In the genomic region with DNA sequence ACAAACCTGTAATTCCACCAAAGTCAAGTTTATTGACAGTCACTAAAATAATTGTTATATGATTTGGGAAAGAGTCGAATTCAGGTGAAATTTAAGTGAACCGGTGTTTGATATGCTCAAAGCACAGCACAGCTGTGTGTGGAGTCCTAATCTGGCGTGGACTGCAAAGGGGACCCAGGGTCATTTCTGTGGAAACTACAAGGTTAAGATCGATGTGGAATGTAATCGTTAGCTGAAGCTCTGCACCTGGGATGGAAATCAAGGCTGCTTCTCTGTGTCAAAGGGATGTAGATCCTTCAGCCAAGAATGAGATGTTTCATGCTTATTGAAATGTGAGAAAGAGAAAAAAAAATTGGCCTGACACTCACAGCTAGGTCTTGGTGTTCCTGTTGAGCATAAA, we compare ENCODE assay signal across 20 cellular contexts. TPM values are rescaled to one million over a fixed set of nuclear protein-coding genes. Genes with fewer than 3 reads are reported as not detected.
DNase-seq lines count a peak whose midpoint lies in the region; ATAC-seq and TF ChIP-seq lines count a peak whose summit lies in the region.
"Had no signal": no experiment of that assay in that cellular context is flagged by ENCODE, and none has a peak within 500 bp of the region (broad histone marks: within the 10 kb centered on the region; RNA-seq: fewer than 3 reads in every experiment).

No MANE protein-coding gene starts in this region.

- H3K4me2 ChIP-seq in GM23338, result no peak overlapping the region
- H3K4me2 ChIP-seq: A549, SK-N-SH had no signal

- no peaks in the 10 kb centered on the region for H3K9me3 Mint-ChIP-seq in activated CD4-positive, alpha-beta T cell treated with anti-CD3 and anti-CD28 coated beads for 36 hours (ENCODE audit: low read depth)
- H3K9me3 Mint-ChIP-seq in GM23338 (no peaks in the 10 kb centered on the region; the same call in 1 of the 3 replicates), nephron progenitor cell (no peaks in the 10 kb centered on the region)
- no peaks in the 10 kb centered on the region for H3K9me3 Mint-ChIP-seq in activated naive CD8-positive, alpha-beta T cell treated with anti-CD3 and anti-CD28 coated beads, Interleukin-2, amount 10 ng/mL, durations not matched to agents 7 days and 5 days

- no peak overlapping the region for H3K27ac Mint-ChIP-seq in activated CD4-positive, alpha-beta T cell treated with anti-CD3 and anti-CD28 coated beads for 36 hours
- no peak overlapping the region for H3K27ac Mint-ChIP-seq in GM23338
- peak overlapping the region; percentile 3 for H3K27ac Mint-ChIP-seq in activated naive CD8-positive, alpha-beta T cell treated with anti-CD3 and anti-CD28 coated beads, Interleukin-2, amount 10 ng/mL, durations not matched to agents 7 days and 5 days
- peak overlapping the region; percentile 27 for H3K27ac Mint-ChIP-seq in nephron progenitor cell

- POLR2A ChIA-PET in activated CD4-positive, alpha-beta T cell treated with anti-CD3 and anti-CD28 coated beads for 36 hours (lab: Charles Lee), result no interaction called here
- POLR2A ChIA-PET in activated naive CD8-positive, alpha-beta T cell treated with anti-CD3 and anti-CD28 coated beads, Interleukin-2, amount 10 ng/mL, durations not matched to agents 7 days and 5 days (lab: Charles Lee), result no interaction called here

- no peak overlapping the region for H3K4me3 ChIP-seq in GM23338
- H3K4me3 ChIP-seq: A549 had no signal

- H3K79me2 ChIP-seq in GM23338 (replicated peaks; ENCODE audit: insufficient read depth), result peaks cover 25% of the 10 kb centered on the region

- peaks cover 10% of the 10 kb centered on the region; the same call in 1 of the 2 replicates for H3F3A ChIP-seq in GM23338 (replicated peaks; ENCODE audit: low read depth)

- H2AFZ ChIP-seq in GM23338, result no peak overlapping the region

- peaks cover 20% of the 10 kb centered on the region for H3K4me1 Mint-ChIP-seq in activated CD4-positive, alpha-beta T cell treated with anti-CD3 and anti-CD28 coated beads for 36 hours
- H3K4me1 Mint-ChIP-seq in GM23338 (peaks cover 4% of the 10 kb centered on the region; the same call in 2 of the 3 replicates), nephron progenitor cell (peaks cover 37% of the 10 kb centered on the region)
- peaks cover 14% of the 10 kb centered on the region for H3K4me1 Mint-ChIP-seq in activated naive CD8-positive, alpha-beta T cell treated with anti-CD3 and anti-CD28 coated beads, Interleukin-2, amount 10 ng/mL, durations not matched to agents 7 days and 5 days

- H3K36me3 Mint-ChIP-seq in activated CD4-positive, alpha-beta T cell treated with anti-CD3 and anti-CD28 coated beads for 36 hours (ENCODE audit: low read depth), result peaks cover 9% of the 10 kb centered on the region
- H3K36me3 Mint-ChIP-seq in GM23338 (ENCODE audit: low read depth) (peaks cover 17% of the 10 kb centered on the region), nephron progenitor cell (ENCODE audit: low read depth) (peaks cover 14% of the 10 kb centered on the region)
- H3K36me3 Mint-ChIP-seq in activated naive CD8-positive, alpha-beta T cell treated with anti-CD3 and anti-CD28 coated beads, Interleukin-2, amount 10 ng/mL, durations not matched to agents 7 days and 5 days, result peaks cover 2% of the 10 kb centered on the region

- CTCF ChIA-PET in activated CD4-positive, alpha-beta T cell treated with anti-CD3 and anti-CD28 coated beads for 36 hours (lab: Charles Lee), result interaction anchor here (0.8 to 1.4 kb wide), 2 partner anchors 10 to 14 kb away, joined by 3 to 4 read pairs; no protein-coding TSS in a partner anchor

- H4K20me1 ChIP-seq in GM23338 (replicated peaks; ENCODE audit: insufficient read depth), result no peaks in the 10 kb centered on the region

- no peak overlapping the region for H3K27ac ChIP-seq in GM23338 (ENCODE audit: low read depth)
- H3K27ac ChIP-seq: A549, C4-2B had no signal

- no peak for TF ChIP-seq CTCF in GM23338 (conservative IDR thresholded peaks at IDR 0.05; ENCODE audit: low read depth in 2 of 2)
- no peak for TF ChIP-seq CTCF in nephron progenitor cell (IDR thresholded peaks at IDR 0.05)

- H3K4me1 ChIP-seq in GM23338 (ENCODE audit: insufficient read depth), result peaks cover 9% of the 10 kb centered on the region

- H3K4me3 Mint-ChIP-seq in activated CD4-positive, alpha-beta T cell treated with anti-CD3 and anti-CD28 coated beads for 36 hours, result peak overlapping the region; percentile 68
- peak overlapping the region; percentile 47; the same call in 2 of the 3 replicates for H3K4me3 Mint-ChIP-seq in GM23338
- H3K4me3 Mint-ChIP-seq in activated naive CD8-positive, alpha-beta T cell treated with anti-CD3 and anti-CD28 coated beads, Interleukin-2, amount 10 ng/mL, durations not matched to agents 7 days and 5 days, result peak overlapping the region; percentile 59
- H3K4me3 Mint-ChIP-seq in nephron progenitor cell, result peak overlapping the region; percentile 72

- H3K36me3 ChIP-seq in GM23338 (ENCODE audit: insufficient read depth), result peaks cover 2% of the 10 kb centered on the region; the same call in 1 of the 2 replicates

- ATAC-seq in activated CD4-positive, alpha-beta T cell treated with anti-CD3 and anti-CD28 coated beads for 36 hours, result no peak
- ATAC-seq in GM23338 (no peak), HG02870 (IDR thresholded peaks at IDR 0.05; ENCODE audit: unreplicated experiment) (no peak), GM18867 (IDR thresholded peaks at IDR 0.05; ENCODE audit: unreplicated experiment) (no peak)
- no peak for ATAC-seq in activated naive CD8-positive, alpha-beta T cell treated with anti-CD3 and anti-CD28 coated beads, Interleukin-2, amount 10 ng/mL, durations not matched to agents 7 days and 5 days (ENCODE audit: low read depth)
- ATAC-seq: A549, left lobe of liver, PC-3 had no signal

- no peaks in the 10 kb centered on the region for H3K27me3 Mint-ChIP-seq in activated CD4-positive, alpha-beta T cell treated with anti-CD3 and anti-CD28 coated beads for 36 hours
- H3K27me3 Mint-ChIP-seq in GM23338 (ENCODE audit: insufficient read depth, low read depth, poor library complexity) (peaks cover 19% of the 10 kb centered on the region), nephron progenitor cell (ENCODE audit: low read depth, poor library complexity) (peaks cover 2% of the 10 kb centered on the region)
- peaks cover 12% of the 10 kb centered on the region for H3K27me3 Mint-ChIP-seq in activated naive CD8-positive, alpha-beta T cell treated with anti-CD3 and anti-CD28 coated beads, Interleukin-2, amount 10 ng/mL, durations not matched to agents 7 days and 5 days

- DNase-seq in activated CD4-positive, alpha-beta T cell treated with anti-CD3 and anti-CD28 coated beads for 36 hours, result no peak
- no peak for DNase-seq in activated CD4-positive, alpha-beta T cell treated with anti-CD3 and anti-CD28 coated beads, Interleukin-2, amount 50 U/mL, for 4 hours
- DNase-seq in GM23338 (ENCODE audit: low spot score) (no peak), nephron progenitor cell (no peak), COLO829 (ENCODE audit: low spot score) (no peak)
- no peak for DNase-seq in activated naive CD8-positive, alpha-beta T cell treated with anti-CD3 and anti-CD28 coated beads, Interleukin-2, amount 10 ng/mL, durations not matched to agents 7 days and 5 days
- DNase-seq: activated CD8-positive, alpha-beta memory T cell treated with anti-CD3 and anti-CD28 coated beads, Interleukin-2, amount 50 U/mL, for 48 hours; foreskin melanocyte; GOT3; KG1; NCI-H1048; NCI-H526; PC-3; SK-N-SH; stimulated activated CD4-positive, alpha-beta T cell treated with anti-CD3 and anti-CD28 coated beads, Interleukin-12 subunit alpha, Interleukin-12 subunit beta, amount 100 ng/mL, for 4 hours had no signal

- no peaks in the 10 kb centered on the region for H3K27me3 ChIP-seq in GM23338 (ENCODE audit: insufficient read depth)

- H3K9me2 ChIP-seq in GM23338 (ENCODE audit: insufficient read depth), result no peaks in the 10 kb centered on the region
- H3K9me2 ChIP-seq: SK-N-SH had no signal

- intact Hi-C loops in activated CD4-positive, alpha-beta T cell treated with anti-CD3 and anti-CD28 coated beads for 36 hours (cut with DNase I, micrococcal nuclease), result no loop called here

TF ChIP-seq in GM23338, 12 proteins besides CTCF, POLR2A, EP300 and RAD21 (continues in another document):
- TF ChIP-seq POLR2AphosphoS5 (IDR thresholded peaks at IDR 0.05; ENCODE audit: low read depth) (no peak), EZH2phosphoT487 (IDR thresholded peaks at IDR 0.05; ENCODE audit: unreplicated experiment) (no peak), JUNB (IDR thresholded peaks at IDR 0.05; ENCODE audit: unreplicated experiment) (no peak), STAT1 (IDR thresholded peaks at IDR 0.05; ENCODE audit: unreplicated experiment) (no peak), ZNF114 (CRISPR knock-in tag; IDR thresholded peaks at IDR 0.05) (no peak), ZNF331 (CRISPR knock-in tag; IDR thresholded peaks at IDR 0.05; ENCODE audit: low read depth) (no peak), NANOG (IDR thresholded peaks at IDR 0.05; ENCODE audit: borderline replicate concordance) (no peak)

RNA-seq across cellular contexts. Expression of a gene that starts 1.6 kb away (rescaled TPM):
- total RNA-seq in activated CD4-positive, alpha-beta T cell treated with anti-CD3 and anti-CD28 coated beads for 36 hours, result 10 to 100 TPM; 27.8 to 40.3 TPM
- total RNA-seq in GM23338 (2014; rRNA removed; shearing (Covaris generic)), result 33.7 and 40.5 TPM in 2 replicates
- polyA plus RNA-seq in GM23338 (2016; fragmentation: Nextera tagmentation; extraction: Ambion mirVana), result 41.6 and 42.8 TPM in 2 replicates
- total RNA-seq in activated naive CD8-positive, alpha-beta T cell treated with anti-CD3 and anti-CD28 coated beads, Interleukin-2, amount 10 ng/mL, durations not matched to agents 7 days and 5 days, result 10 to 100 TPM; 36.8 to 39.8 TPM

RNA-seq across cellular contexts. Expression of a gene that starts 39.4 kb away (rescaled TPM):
- 10 to 100 TPM; 44.5 to 51.2 TPM for total RNA-seq in activated CD4-positive, alpha-beta T cell treated with anti-CD3 and anti-CD28 coated beads for 36 hours
- total RNA-seq in GM23338 (2014; rRNA removed; shearing (Covaris generic)), result 122 and 141 TPM in 2 replicates
- polyA plus RNA-seq in GM23338 (2016; fragmentation: Nextera tagmentation; extraction: Ambion mirVana), result 30.7 and 35.5 TPM in 2 replicates
- total RNA-seq in activated naive CD8-positive, alpha-beta T cell treated with anti-CD3 and anti-CD28 coated beads, Interleukin-2, amount 10 ng/mL, durations not matched to agents 7 days and 5 days, result 10 to 100 TPM; 73.5 to 80.1 TPM

Comparison
In these comparisons a context has a peak if more than half of its experiments do, and no peak if none do; other contexts are left out.
1. H3K27ac Mint-ChIP-seq: peak in activated naive CD8-positive, alpha-beta T cell treated with anti-CD3 and anti-CD28 coated beads, Interleukin-2, amount 10 ng/mL, durations not matched to agents 7 days and 5 days (single experiment) and nephron progenitor cell (single experiment); none in activated CD4-positive, alpha-beta T cell treated with anti-CD3 and anti-CD28 coated beads for 36 hours (single experiment) and GM23338 (single experiment).
2. Peak in every context shown above with its lines, with median percentiles within 50 percentile points of each other: H3K4me3 Mint-ChIP-seq.